In genomic region chr2:219664041-219664440, GRCh38 we compare ENCODE assay signal across 22 cellular contexts. TPM values are rescaled to one million over a fixed set of nuclear protein-coding genes. Genes with fewer than 3 reads are reported as not detected.
DNase-seq lines count a peak whose midpoint lies in the region; ATAC-seq, FAIRE-seq and TF ChIP-seq lines count a peak whose summit lies in the region.
"Had no signal": no experiment of that assay in that cellular context is flagged by ENCODE, and none has a peak within 500 bp of the region (broad histone marks: within the 10 kb centered on the region; RNA-seq: fewer than 3 reads in every experiment).

No MANE protein-coding gene starts in this region.

- in situ Hi-C loops in K562 (cut with MboI), result no loop called here

- H3K9ac ChIP-seq in K562 (ENCODE audit: insufficient read depth in 1 of 2, low read depth in 2 of 2, low read length in 2 of 2), result no peak overlapping the region
- H3K9ac ChIP-seq: BLaER1 had no signal

- POLR2A ChIA-PET in Caco-2 (lab: Charles Lee) (no interaction called here), K562 (lab: Yijun Ruan, JAX) (interaction anchor here (1.9 kb wide), 1 partner anchor 11 kb away, joined by 10 read pairs; no protein-coding TSS in a partner anchor)

- no peaks in the 10 kb centered on the region for H3K27me3 ChIP-seq in Caco-2 (replicated peaks; ENCODE audit: control insufficient read depth, insufficient read depth, low read length)
- no peaks in the 10 kb centered on the region for H3K27me3 ChIP-seq in K562 (ENCODE audit: control insufficient read depth in 2 of 2, insufficient read depth in 2 of 2, low read length in 2 of 2)
- no peaks in the 10 kb centered on the region for H3K27me3 ChIP-seq in osteoblast (ENCODE audit: insufficient read depth, low read length)
- H3K27me3 ChIP-seq: BLaER1 had no signal

- ATAC-seq in K562 (peak; percentile 24), left lobe of liver (no peak)

- no peak for TF ChIP-seq POLR2A in K562 (conservative IDR thresholded peaks at IDR 0.05)

- H3K36me3 Mint-ChIP-seq in Caco-2 (ENCODE audit: insufficient read depth, unreplicated experiment), result peaks cover 12% of the 10 kb centered on the region
- H3K36me3 Mint-ChIP-seq: CD4-positive, CD25-positive, alpha-beta regulatory T cell; CD8-positive, alpha-beta memory T cell had no signal

- TF ChIP-seq EP300 in K562 (IDR thresholded peaks at IDR 0.05; ENCODE audit: low read length), result no peak

- H3K9me3 ChIP-seq in Caco-2, result peaks cover 48% of the 10 kb centered on the region
- peaks cover 9% of the 10 kb centered on the region; the same call in 1 of the 2 replicates for H3K9me3 ChIP-seq in K562 (replicated peaks; ENCODE audit: control insufficient read depth, insufficient read depth, low read depth, low read length)
- H3K9me3 ChIP-seq in osteoblast (ENCODE audit: low read depth, low read length), result no peaks in the 10 kb centered on the region

- no peak for TF ChIP-seq RAD21 in K562 (CRISPR knock-in tag; conservative IDR thresholded peaks at IDR 0.05 in 1 of 2, IDR thresholded peaks at IDR 0.05 in 1 of 2)

- H3K4me2 ChIP-seq in K562 (ENCODE audit: insufficient read depth, low read length), result no peak overlapping the region
- H3K4me2 ChIP-seq in osteoblast (ENCODE audit: insufficient read depth, low read length), result no peak overlapping the region
- H3K4me2 ChIP-seq: BLaER1 had no signal

- 8% methylated on average over 5 of the region's 5 CpGs for WGBS in K562 (ENCODE audit: insufficient coverage, low coverage, missing lambda C conversion rate)

- CTCF ChIA-PET in Caco-2 (lab: Charles Lee) (no interaction called here), K562 (lab: Yijun Ruan, JAX; ENCODE audit: low intra/inter-chr PET ratio) (no interaction called here)

- no peak for DNase-seq in Caco-2
- DNase-seq in K562 (ENCODE audit: extremely low read depth in 1 of 4, low spot score in 3 of 4), result peak in 1 of 4 experiments; percentile 57
- DNase-seq in left lobe of liver (ENCODE audit: low spot score), result peak; percentile 21
- no peak for DNase-seq in DMS53 (lab: John Stamatoyannopoulos, UW)
- DNase-seq in osteoblast (ENCODE audit: insufficient read length, low spot score, missing footprints), result no peak
- DNase-seq in GM10266 (ENCODE audit: extremely low spot score), result no peak
- DNase-seq: CD4-positive, CD25-positive, alpha-beta regulatory T cell; CD8-positive, alpha-beta memory T cell; DMS153; DMS79; EL; GDM1; GOT3; HCEC 1CT had no signal

- H3K4me3 Mint-ChIP-seq in Caco-2 (ENCODE audit: unreplicated experiment), result no peak overlapping the region
- H3K4me3 Mint-ChIP-seq: B cell; CD4-positive, CD25-positive, alpha-beta regulatory T cell; CD8-positive, alpha-beta memory T cell had no signal

- H3K4me3 ChIP-seq in Caco-2 (ENCODE audit: low read depth, low read length) (no peak overlapping the region), K562 (no peak overlapping the region), osteoblast (ENCODE audit: insufficient read depth, low read length) (no peak overlapping the region)
- H3K4me3 ChIP-seq: BLaER1 had no signal

- H4K20me1 ChIP-seq in K562 (replicated peaks; ENCODE audit: control insufficient read depth, insufficient read depth, low read length), result no peaks in the 10 kb centered on the region
- no peaks in the 10 kb centered on the region for H4K20me1 ChIP-seq in osteoblast (ENCODE audit: insufficient read depth, low read length)
- H4K20me1 ChIP-seq: BLaER1 had no signal

- H3K27ac Mint-ChIP-seq in Caco-2 (ENCODE audit: unreplicated experiment), result peak overlapping the region; percentile 76
- H3K27ac Mint-ChIP-seq: B cell; CD4-positive, CD25-positive, alpha-beta regulatory T cell; CD8-positive, alpha-beta memory T cell had no signal

- H3K9me3 Mint-ChIP-seq in Caco-2 (ENCODE audit: unreplicated experiment), result peaks cover 51% of the 10 kb centered on the region

- peaks cover 3% of the 10 kb centered on the region for H3K9me1 ChIP-seq in K562 (ENCODE audit: control insufficient read depth, insufficient read depth, low read length)

- H3K4me1 Mint-ChIP-seq in Caco-2 (ENCODE audit: low read depth, unreplicated experiment), result peaks cover 19% of the 10 kb centered on the region
- H3K4me1 Mint-ChIP-seq: B cell; CD4-positive, CD25-positive, alpha-beta regulatory T cell; CD8-positive, alpha-beta memory T cell had no signal

- H3K36me3 ChIP-seq in Caco-2 (ENCODE audit: control insufficient read depth, insufficient read depth, low read length), result no peaks in the 10 kb centered on the region
- no peaks in the 10 kb centered on the region for H3K36me3 ChIP-seq in K562 (ENCODE audit: control insufficient read depth, insufficient read depth, low read length)
- H3K36me3 ChIP-seq in osteoblast (ENCODE audit: insufficient read depth, low read length), result no peaks in the 10 kb centered on the region
- H3K36me3 ChIP-seq: BLaER1 had no signal

- H2AFZ ChIP-seq in K562 (ENCODE audit: low read depth, low read length), result peak overlapping the region; percentile 71
- no peak overlapping the region for H2AFZ ChIP-seq in osteoblast (ENCODE audit: low read length)

- H3K79me2 ChIP-seq in K562 (ENCODE audit: control insufficient read depth, insufficient read depth, low read length) (no peaks in the 10 kb centered on the region), osteoblast (ENCODE audit: insufficient read depth, low read length) (no peaks in the 10 kb centered on the region)

- BruUV-seq in Caco-2 (replicated peaks; lab: Mats Ljungman, UMichigan), result no TSS peak
- BruUV-seq in K562 (replicated peaks; lab: Mats Ljungman, UMichigan), result no TSS peak

- no peak for TF ChIP-seq CTCF in Caco-2 (IDR thresholded peaks at IDR 0.05; ENCODE audit: insufficient read depth in 1 of 2, low read depth in 1 of 2, low read length in 1 of 2, severe bottlenecking in 1 of 2, unreplicated experiment in 1 of 2)
- no peak for TF ChIP-seq CTCF in K562 (IDR thresholded peaks at IDR 0.05 in 2 of 3, conservative IDR thresholded peaks at IDR 0.05 in 1 of 3; ENCODE audit: insufficient read depth in 2 of 3, low read depth in 1 of 3, low read length in 3 of 3)
- no peak for TF ChIP-seq CTCF in osteoblast (IDR thresholded peaks at IDR 0.05; ENCODE audit: extremely low read depth, low read depth, low read length)
- no peak for TF ChIP-seq CTCF in GM10266 (IDR thresholded peaks at IDR 0.05; ENCODE audit: control insufficient read depth, insufficient read depth, low read depth, missing control alignments)

- H3K27me3 Mint-ChIP-seq in Caco-2 (ENCODE audit: insufficient read depth, unreplicated experiment), result no peaks in the 10 kb centered on the region

- H3K4me1 ChIP-seq in Caco-2 (peaks cover 43% of the 10 kb centered on the region), K562 (replicated peaks in 1 of 2; ENCODE audit: control insufficient read depth in 2 of 2, insufficient read depth in 2 of 2, low read length in 2 of 2) (peaks cover 13 to 44% of the 10 kb centered on the region in 2 experiments; a peak in 4 of 5 replicates), osteoblast (ENCODE audit: insufficient read depth, low read length) (peaks cover 8% of the 10 kb centered on the region)
- H3K4me1 ChIP-seq: BLaER1 had no signal

- no peak for FAIRE-seq in K562 (lab: Jason Lieb, UNC)
- FAIRE-seq: A204.1, GM12891, GM18507, H54 had no signal

- intact Hi-C loops in Caco-2 (cut with micrococcal nuclease; ENCODE audit: unreplicated experiment), result no loop called here
- intact Hi-C loops in K562 (cut with micrococcal nuclease), result no loop called here

- H3K27ac ChIP-seq in K562 (ENCODE audit: extremely low read depth, low read depth, low read length) (peak overlapping the region; percentile 40; the same call in 2 of the 3 replicates), osteoblast (ENCODE audit: low read depth, low read length) (no peak overlapping the region)
- H3K27ac ChIP-seq: 22Rv1, BLaER1, C4-2B had no signal

TF ChIP-seq in K562, 482 proteins besides CTCF, POLR2A, EP300 and RAD21:
- TF ChIP-seq NFE2 (IDR thresholded peaks at IDR 0.05; ENCODE audit: low read depth) (no peak), TAL1 (IDR thresholded peaks at IDR 0.05) (0 out of 2 replicates have a peak, but pooled peaks have one; percentile 29), CBFA2T3 (IDR thresholded peaks at IDR 0.05) (peak; percentile 51), ARID1B (IDR thresholded peaks at IDR 0.05) (0 out of 2 replicates have a peak, but pooled peaks have one; percentile 20)

RNA-seq across cellular contexts. Expression of gene SLC4A3, which starts 36.6 kb away (rescaled TPM):
- total RNA-seq in Caco-2 (2022) (6.1 and 6.2 TPM in 2 replicates), K562 (2014; rRNA removed) (not detected in 2 replicates), K562 (2014; rRNA removed; fragmentation: Illumina TruSeq; extraction: Trizol) (not detected in 2 replicates), K562 (2015; rRNA removed; fragmentation: Illumina TruSeq; extraction: Trizol) (0.04 TPM in 1 of 2 replicates, not detected in the other), K562 (2021) (0.04 and 0.31 TPM in 2 replicates), left lobe of liver (0.20 TPM), osteoblast (2.5 and 3.8 TPM in 2 replicates)
- total RNA-seq in K562 (2011; cell fraction: chromatin; rRNA removed; ENCODE audit: low replicate concordance), result 0.28 and 2.2 TPM in 2 replicates
- total RNA-seq in K562 (2011; cell fraction: nucleolus; rRNA removed), result 0.53 and 1.0 TPM in 2 replicates
- total RNA-seq in K562 (2011; cell fraction: nucleoplasm; rRNA removed), result 0.53 and 0.59 TPM in 2 replicates
- polyA plus RNA-seq in K562 (2011; rRNA removed) (0.26 and 0.76 TPM in 2 replicates), K562 (2014; fragmentation: Illumina TruSeq; extraction: Trizol) (0.04 TPM in 1 of 2 replicates, not detected in the other), K562 (2014; fragmentation: Nextera tagmentation; extraction: Ambion mirVana) (not detected), K562 (2014; rRNA removed) (0.05 and 0.11 TPM in 2 replicates)
- polyA plus RNA-seq in K562 (2011; cell fraction: cytosol; rRNA removed), result 0.39 and 0.62 TPM in 2 replicates
- polyA plus RNA-seq in K562 (2011; cell fraction: nucleus; rRNA removed), result 3.3 and 5.9 TPM in 2 replicates
- 0.08 and 0.17 TPM in 2 replicates for polyA plus RNA-seq in K562 (2012)
- not detected in 2 replicates for polyA minus RNA-seq in K562 (2011; rRNA and poly(A)+ RNA removed)
- not detected in 2 replicates for polyA minus RNA-seq in K562 (2011; cell fraction: cytosol; rRNA and poly(A)+ RNA removed)
- 1.1 and 2.2 TPM in 2 replicates for polyA minus RNA-seq in K562 (2011; cell fraction: nucleus; rRNA and poly(A)+ RNA removed)
- total RNA-seq: B cell; CD4-positive, CD25-positive, alpha-beta regulatory T cell had no signal
- polyA plus RNA-seq: CD4-positive, CD25-positive, alpha-beta regulatory T cell; CD8-positive, alpha-beta memory T cell had no signal
